8 cellular contexts compared by ENCODE assay signal in genomic region chr1:89483010-89483756, GRCh38. TPM values are rescaled to one million over a fixed set of nuclear protein-coding genes. Genes with fewer than 3 reads are reported as not detected.
DNase-seq lines count a peak whose midpoint lies in the region; ATAC-seq and TF ChIP-seq lines count a peak whose summit lies in the region.

No MANE protein-coding gene starts in this region.

- TF ChIP-seq CTCF in GM10266 (IDR thresholded peaks at IDR 0.05; ENCODE audit: control insufficient read depth, insufficient read depth, low read depth, missing control alignments), result peak; percentile 74

- no peaks in the 10 kb centered on the region for H3K4me1 ChIP-seq in effector memory CD4-positive, alpha-beta T cell (ENCODE audit: control insufficient read depth, insufficient read depth, low read length, poor library complexity, severe bottlenecking)

- H3K36me3 Mint-ChIP-seq in activated CD4-positive, alpha-beta memory T cell treated with anti-CD3 and anti-CD28 coated beads, Interleukin-2, amount 10 ng/mL, durations not matched to agents 7 days and 5 days (ENCODE audit: low read depth), result peaks cover 6% of the 10 kb centered on the region
- peaks cover 9% of the 10 kb centered on the region for H3K36me3 Mint-ChIP-seq in memory B cell

- no peak overlapping the region for H3K27ac Mint-ChIP-seq in activated CD4-positive, alpha-beta memory T cell treated with anti-CD3 and anti-CD28 coated beads, Interleukin-2, amount 10 ng/mL, durations not matched to agents 7 days and 5 days
- H3K27ac Mint-ChIP-seq in memory B cell, result no peak overlapping the region

- H3K27ac ChIP-seq in effector memory CD4-positive, alpha-beta T cell (ENCODE audit: insufficient read depth, low read length, poor library complexity, severe bottlenecking), result no peak overlapping the region

- no peaks in the 10 kb centered on the region for H3K27me3 Mint-ChIP-seq in activated CD4-positive, alpha-beta memory T cell treated with anti-CD3 and anti-CD28 coated beads, Interleukin-2, amount 10 ng/mL, durations not matched to agents 7 days and 5 days
- no peaks in the 10 kb centered on the region for H3K27me3 Mint-ChIP-seq in memory B cell

- peaks cover 14% of the 10 kb centered on the region for H3K4me1 Mint-ChIP-seq in activated CD4-positive, alpha-beta memory T cell treated with anti-CD3 and anti-CD28 coated beads, Interleukin-2, amount 10 ng/mL, durations not matched to agents 7 days and 5 days
- H3K4me1 Mint-ChIP-seq in memory B cell, result peaks cover 3% of the 10 kb centered on the region

- H3K36me3 ChIP-seq in effector memory CD4-positive, alpha-beta T cell (ENCODE audit: control insufficient read depth, insufficient read depth, low read length), result no peaks in the 10 kb centered on the region

- no peaks in the 10 kb centered on the region for H3K9me3 ChIP-seq in effector memory CD4-positive, alpha-beta T cell (ENCODE audit: control insufficient read depth, low read length)

- H3K27me3 ChIP-seq in effector memory CD4-positive, alpha-beta T cell (replicated peaks; ENCODE audit: control insufficient read depth, insufficient read depth, low read length, poor library complexity, severe bottlenecking), result no peaks in the 10 kb centered on the region

- CTCF ChIA-PET in activated CD4-positive, alpha-beta memory T cell treated with anti-CD3 and anti-CD28 coated beads, Interleukin-2, amount 10 ng/mL, durations not matched to agents 7 days and 5 days (lab: Charles Lee), result interaction anchor here (0.7 to 5.7 kb wide), 18 partner anchors 16 to 506 kb away, joined by 3 to 69 read pairs (median 4); no protein-coding TSS in a partner anchor

- DNase-seq in GM10266 (ENCODE audit: extremely low spot score) (peak; percentile 58), HS-27A (ENCODE audit: low read depth) (peak; percentile 62), NCI-H82 treated with DMSO at 0.1 percent for 48 hours (lab: John Stamatoyannopoulos, UW; ENCODE audit: unreplicated experiment) (peak; percentile 72), memory B cell (ENCODE audit: low spot score in 2 of 2) (peak; percentile 58 to 63)
- peak; percentile 82 for DNase-seq in activated CD4-positive, alpha-beta memory T cell treated with anti-CD3 and anti-CD28 coated beads, Interleukin-2, amount 10 ng/mL, durations not matched to agents 7 days and 5 days
- DNase-seq in effector memory CD4-positive, alpha-beta T cell, result peak; percentile 36 to 62 (median 37)
- DNase-seq in stimulated activated CD8-positive, alpha-beta memory T cell treated with anti-CD3 and anti-CD28 coated beads, Interleukin-15, amount 100 ng/mL, for 4 hours (ENCODE audit: low read depth in 2 of 2), result peak; percentile 29 to 63

- no peak overlapping the region for H3K4me3 ChIP-seq in effector memory CD4-positive, alpha-beta T cell (ENCODE audit: insufficient read depth, low read depth, low read length, poor library complexity, severe bottlenecking)

- peaks cover 14% of the 10 kb centered on the region for H3K9me3 Mint-ChIP-seq in activated CD4-positive, alpha-beta memory T cell treated with anti-CD3 and anti-CD28 coated beads, Interleukin-2, amount 10 ng/mL, durations not matched to agents 7 days and 5 days
- H3K9me3 Mint-ChIP-seq in memory B cell, result peaks cover 2% of the 10 kb centered on the region

- H3K4me3 Mint-ChIP-seq in activated CD4-positive, alpha-beta memory T cell treated with anti-CD3 and anti-CD28 coated beads, Interleukin-2, amount 10 ng/mL, durations not matched to agents 7 days and 5 days, result no peak overlapping the region
- H3K4me3 Mint-ChIP-seq in memory B cell, result no peak overlapping the region

- POLR2A ChIA-PET in activated CD4-positive, alpha-beta memory T cell treated with anti-CD3 and anti-CD28 coated beads, Interleukin-2, amount 10 ng/mL, durations not matched to agents 7 days and 5 days (lab: Charles Lee), result interaction anchor here (0.8 to 1.0 kb wide), 2 partner anchors 274 to 280 kb away, joined by 3 to 4 read pairs; no protein-coding TSS in a partner anchor

- ATAC-seq in memory B cell (ENCODE audit: low read depth) (peak; percentile 89), GM21390 (IDR thresholded peaks at IDR 0.05; ENCODE audit: unreplicated experiment) (no peak)

RNA-seq across cellular contexts. Expression of gene LRRC8B, which starts 41.4 kb away (rescaled TPM):
- total RNA-seq in activated CD4-positive, alpha-beta memory T cell treated with anti-CD3 and anti-CD28 coated beads, Interleukin-2, amount 10 ng/mL, durations not matched to agents 7 days and 5 days, result 10 to 100 TPM; 21.3 to 21.7 TPM
